In genomic region chr1:193321242-193321842, GRCh38 we compare ENCODE assay signal across 2 cellular contexts.
TF ChIP-seq lines count a peak whose summit lies in the region.

No MANE protein-coding gene starts in this region.

TF ChIP-seq in SK-N-SH, 30 proteins besides CTCF, POLR2A, EP300 and RAD21 (continued from another document):
- TF ChIP-seq ZBTB33 (IDR thresholded peaks at IDR 0.05; ENCODE audit: borderline replicate concordance, low read depth) (no peak), ELF1 (IDR thresholded peaks at IDR 0.05) (no peak), REST (IDR thresholded peaks at IDR 0.05; ENCODE audit: low read depth, low read length) (no peak), YY1 (IDR thresholded peaks at IDR 0.05; ENCODE audit: low read depth) (no peak), TAF1 (IDR thresholded peaks at IDR 0.05; ENCODE audit: borderline replicate concordance, low read depth, low read length) (no peak), MXI1 (IDR thresholded peaks at IDR 0.05; ENCODE audit: low read depth, low read length) (no peak), RFX5 (IDR thresholded peaks at IDR 0.05; ENCODE audit: low read length) (no peak), USF1 (IDR thresholded peaks at IDR 0.05; ENCODE audit: borderline replicate concordance, low read depth) (no peak), SIN3A (IDR thresholded peaks at IDR 0.05; ENCODE audit: borderline replicate concordance, low read depth, low read length) (no peak), FOXJ3 (CRISPR knock-in tag; IDR thresholded peaks at IDR 0.05) (no peak), PBX3 (IDR thresholded peaks at IDR 0.05) (no peak), POLR2AphosphoS5 (IDR thresholded peaks at IDR 0.05; ENCODE audit: low read depth, low read length) (no peak), JUND (IDR thresholded peaks at IDR 0.05) (no peak), CHD2 (IDR thresholded peaks at IDR 0.05; ENCODE audit: low read length, partially characterized antibody) (no peak), GABPA (IDR thresholded peaks at IDR 0.05; ENCODE audit: low read depth) (no peak), RXRA (IDR thresholded peaks at IDR 0.05; ENCODE audit: borderline replicate concordance, low read depth) (no peak), RCOR1 (IDR thresholded peaks at IDR 0.05; ENCODE audit: low read length) (no peak)
TF ChIP-seq in SK-N-SH: peak in this region for 0.

TF ChIP-seq in SK-N-SH treated with all-trans-retinoic acid at 6 μM for 48 hours, 23 proteins besides CTCF, POLR2A, EP300 and RAD21 (continued from another document):
- TF ChIP-seq TSHZ2 (CRISPR knock-in tag; IDR thresholded peaks at IDR 0.05): no peak
- TF ChIP-seq ESRRG (CRISPR knock-in tag; IDR thresholded peaks at IDR 0.05): no peak
- no peak for TF ChIP-seq ZNF70 (CRISPR knock-in tag; IDR thresholded peaks at IDR 0.05)
- no peak for TF ChIP-seq RARB (CRISPR knock-in tag; IDR thresholded peaks at IDR 0.05)
- TF ChIP-seq ZNF8 (CRISPR knock-in tag; IDR thresholded peaks at IDR 0.05): no peak
